ENCODE assay signal across 21 cellular contexts in the genomic region with DNA sequence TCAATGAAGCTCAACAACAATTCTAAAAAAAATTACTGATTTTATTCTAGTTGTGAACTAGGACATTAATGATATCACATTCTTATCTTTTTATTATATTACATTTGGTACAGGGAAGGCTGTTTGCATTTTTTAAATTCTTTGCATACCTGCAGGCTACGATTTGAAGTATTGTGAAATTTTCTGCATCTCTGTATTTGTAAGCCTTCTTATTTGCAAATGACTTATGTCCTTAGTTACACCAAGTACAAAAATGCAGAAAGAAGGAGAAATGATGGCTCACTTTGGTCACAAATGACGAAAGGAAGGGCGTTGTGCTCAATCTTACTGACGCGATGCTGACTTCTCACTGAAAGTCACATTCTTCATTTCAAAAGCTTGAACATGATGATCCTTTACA.
DNase-seq lines count a peak whose midpoint lies in the region; ATAC-seq, FAIRE-seq and TF ChIP-seq lines count a peak whose summit lies in the region.
"Had no signal": no experiment of that assay in that cellular context is flagged by ENCODE, and none has a peak within 500 bp of the region (broad histone marks: within the 10 kb centered on the region; RNA-seq: fewer than 3 reads in every experiment).

No MANE protein-coding gene starts in this region.

- no peak overlapping the region for H4K8ac ChIP-seq in H1 (ENCODE audit: extremely low read depth, insufficient read depth, low read length)

- no peak for TF ChIP-seq EP300 in A549 (IDR thresholded peaks at IDR 0.05)
- TF ChIP-seq EP300 in H1 (IDR thresholded peaks at IDR 0.05; ENCODE audit: borderline replicate concordance in 1 of 2, low read depth in 2 of 2, low read length in 2 of 2), result no peak

- H3K4me1 Mint-ChIP-seq in astrocyte (ENCODE audit: low read depth, unreplicated experiment), result no peaks in the 10 kb centered on the region
- H3K4me1 Mint-ChIP-seq: B cell had no signal

- CTCF ChIA-PET in A549 (lab: Yijun Ruan, JAX), result no interaction called here
- CTCF ChIA-PET in H1 (lab: Charles Lee; ENCODE audit: partially characterized antibody), result no interaction called here

- H3K27me3 ChIP-seq in astrocyte (ENCODE audit: insufficient read depth, low read length) (no peaks in the 10 kb centered on the region), H1 (replicated peaks in 1 of 4; ENCODE audit: control insufficient read depth in 3 of 4, extremely low read depth in 1 of 4, insufficient read depth in 3 of 4, low read length in 3 of 4) (no peaks in the 10 kb centered on the region)
- H3K27me3 ChIP-seq: BLaER1 treated with 17β-estradiol and CSF1 and Interleukin-3, amounts not matched to agents 10 nM and 100 nM had no signal

- TF ChIP-seq POLR2A in A549 (IDR thresholded peaks at IDR 0.05; ENCODE audit: low read length), result no peak
- no peak for TF ChIP-seq POLR2A in H1 (IDR thresholded peaks at IDR 0.05; ENCODE audit: control extremely low read depth in 1 of 2, low read depth in 2 of 2, low read length in 2 of 2)

- H3K23ac ChIP-seq in H1 (ENCODE audit: insufficient read length), result no peak overlapping the region

- H3K14ac ChIP-seq in H1 (ENCODE audit: insufficient read length), result no peak overlapping the region

- no peaks in the 10 kb centered on the region; the same call in 1 of the 2 replicates for H3K23me2 ChIP-seq in H1 (ENCODE audit: low read depth, low read length)

- ATAC-seq in A549, result no peak
- ATAC-seq in HG03439 (IDR thresholded peaks at IDR 0.05; ENCODE audit: unreplicated experiment), result no peak
- ATAC-seq: CD8-positive, alpha-beta T cell; GM12878; K562 had no signal

- no peaks in the 10 kb centered on the region for H3K79me2 ChIP-seq in astrocyte (ENCODE audit: insufficient read depth, low read length)
- H3K79me2 ChIP-seq in H1 (ENCODE audit: control insufficient read depth in 1 of 2, insufficient read depth in 2 of 2, low read length in 2 of 2), result no peaks in the 10 kb centered on the region

- POLR2A ChIA-PET in A549 (lab: Yijun Ruan, JAX) (no interaction called here), H1 (lab: Charles Lee; ENCODE audit: partially characterized antibody) (no interaction called here)

- H3K4me3 Mint-ChIP-seq in astrocyte (ENCODE audit: unreplicated experiment), result no peak overlapping the region
- H3K4me3 Mint-ChIP-seq: B cell; CD8-positive, alpha-beta T cell had no signal

- no peak overlapping the region for H2BK5ac ChIP-seq in H1 (ENCODE audit: low read depth, low read length)

- WGBS in A549 (ENCODE audit: missing lambda C conversion rate), result 10% methylated on average over 5 of the region's 5 CpGs
- 85% methylated on average over 5 of the region's 5 CpGs; no CpG with 5 or more reads in 1 of the 2 experiments for whole genome bisulfite sequencing in H1 (ENCODE audit: extremely low coverage in 1 of 2, insufficient coverage in 1 of 2, insufficient read length in 1 of 2, insufficient replicate concordance in 2 of 2, low coverage in 1 of 2, low lambda C conversion rate in 2 of 2, missing lambda C conversion rate in 1 of 2), 2 experiments

- no peak overlapping the region for H3K18ac ChIP-seq in H1 (ENCODE audit: extremely low read depth, low read length)

- peaks cover 6% of the 10 kb centered on the region for H3K9me3 Mint-ChIP-seq in astrocyte (ENCODE audit: unreplicated experiment)

- TF ChIP-seq RAD21 in A549 (conservative IDR thresholded peaks at IDR 0.05 in 1 of 2, IDR thresholded peaks at IDR 0.05 in 1 of 2) (no peak), H1 (IDR thresholded peaks at IDR 0.05 in 1 of 2, conservative IDR thresholded peaks at IDR 0.05 in 1 of 2; ENCODE audit: low read depth in 2 of 2, low read length in 2 of 2) (no peak)

- no peaks in the 10 kb centered on the region for H3K36me3 ChIP-seq in astrocyte (ENCODE audit: insufficient read depth, low read length)
- H3K36me3 ChIP-seq in H1 (ENCODE audit: control insufficient read depth in 2 of 4, insufficient read depth in 4 of 4, low read length in 3 of 4), result no peaks in the 10 kb centered on the region; a peak in 1 of 8 replicates
- H3K36me3 ChIP-seq: BLaER1 treated with 17β-estradiol and CSF1 and Interleukin-3, amounts not matched to agents 10 nM and 100 nM had no signal

- peak; percentile 43 for FAIRE-seq in A549 (lab: Jason Lieb, UNC)
- no peak for FAIRE-seq in astrocyte (lab: Jason Lieb, UNC)
- no peak for FAIRE-seq in H1 (lab: Jason Lieb, UNC)
- FAIRE-seq: GM12878, GM19239, H54, K562 had no signal

- H3K4me1 ChIP-seq in A549, result no peaks in the 10 kb centered on the region
- H3K4me1 ChIP-seq in astrocyte (ENCODE audit: insufficient read depth, low read length), result no peaks in the 10 kb centered on the region
- peaks cover 0 to 10% (median 2%) of the 10 kb centered on the region in 4 experiments; a peak in 4 of 7 replicates for H3K4me1 ChIP-seq in H1 (replicated peaks in 1 of 4; ENCODE audit: control insufficient read depth in 3 of 4, insufficient read depth in 4 of 4, low read length in 3 of 4)
- H3K4me1 ChIP-seq: BLaER1 treated with 17β-estradiol and CSF1 and Interleukin-3, amounts not matched to agents 10 nM and 100 nM had no signal

- H2AFZ ChIP-seq in astrocyte (ENCODE audit: low read depth, low read length) (no peak overlapping the region), H1 (ENCODE audit: low read length) (no peak overlapping the region)

- H3K9me3 ChIP-seq in A549 (no peaks in the 10 kb centered on the region), astrocyte (ENCODE audit: insufficient read depth, low read depth, low read length) (no peaks in the 10 kb centered on the region), H1 (ENCODE audit: insufficient read depth in 2 of 2, low read depth in 1 of 2, low read length in 1 of 2) (no peaks in the 10 kb centered on the region)
- H3K9me3 ChIP-seq: BLaER1 treated with 17β-estradiol and CSF1 and Interleukin-3, amounts not matched to agents 10 nM and 100 nM had no signal

- no peak overlapping the region for H3K56ac ChIP-seq in H1 (replicated peaks; ENCODE audit: insufficient read length, low read depth, low read length)

- H4K91ac ChIP-seq in H1 (replicated peaks; ENCODE audit: insufficient read length, low read length), result no peak overlapping the region

- H4K20me1 ChIP-seq in astrocyte (ENCODE audit: insufficient read depth, low read length) (no peaks in the 10 kb centered on the region), H1 (replicated peaks in 1 of 2; ENCODE audit: control insufficient read depth in 1 of 2, insufficient read depth in 2 of 2, low read length in 2 of 2) (no peaks in the 10 kb centered on the region)
- H4K20me1 ChIP-seq: BLaER1 treated with 17β-estradiol and CSF1 and Interleukin-3, amounts not matched to agents 10 nM and 100 nM had no signal

- H3K9ac ChIP-seq in astrocyte (ENCODE audit: low read length), result no peak overlapping the region
- H3K9ac ChIP-seq in H1 (replicated peaks in 1 of 4; ENCODE audit: extremely low read depth in 1 of 4, low read depth in 3 of 4, low read length in 3 of 4), result no peak overlapping the region
- H3K9ac ChIP-seq: BLaER1 treated with 17β-estradiol and CSF1 and Interleukin-3, amounts not matched to agents 10 nM and 100 nM had no signal

- no peak overlapping the region for H2BK20ac ChIP-seq in H1 (ENCODE audit: low read length)

- DNase-seq in A549 (ENCODE audit: low read depth in 1 of 2, low spot score in 1 of 2), result no peak
- DNase-seq in astrocyte (ENCODE audit: low read depth), result peak; percentile 6
- DNase-seq in H1 (ENCODE audit: low read depth in 1 of 2, low spot score in 2 of 2), result no peak
- peak; percentile 62 for DNase-seq in retinal pigment epithelial cell (ENCODE audit: low read depth)
- DNase-seq in cerebellar nuclear complex (lab: John Stamatoyannopoulos, UW), result no peak
- no peak for DNase-seq in AG08395 (ENCODE audit: low spot score)
- DNase-seq: Calu3; CD8-positive, alpha-beta T cell; DMS53; DND-41; EL; HCEC 1CT; IMR-90 had no signal

- H3K4me3 ChIP-seq in A549 (no peak overlapping the region), astrocyte (ENCODE audit: insufficient read depth, low read depth, low read length) (no peak overlapping the region), H1 (ENCODE audit: extremely low read depth in 1 of 4, insufficient read depth in 2 of 4, low read depth in 3 of 4, low read length in 4 of 4) (no peak overlapping the region), retinal pigment epithelial cell (ENCODE audit: low read length) (no peak overlapping the region)
- H3K4me3 ChIP-seq: BLaER1 treated with 17β-estradiol and CSF1 and Interleukin-3, amounts not matched to agents 10 nM and 100 nM; GM12878; K562 had no signal

- no peak overlapping the region for H2BK120ac ChIP-seq in H1 (replicated peaks; ENCODE audit: low read depth, low read length)

- no peak overlapping the region for H2BK15ac ChIP-seq in H1 (ENCODE audit: low read length)

- no peak overlapping the region for H2BK12ac ChIP-seq in H1 (ENCODE audit: low read depth, low read length)

- no peak overlapping the region for H2AK5ac ChIP-seq in H1 (ENCODE audit: low read depth, low read length)

- H3K79me1 ChIP-seq in H1 (ENCODE audit: low read depth, low read length), result no peaks in the 10 kb centered on the region

- no peak overlapping the region for H3K4ac ChIP-seq in H1 (replicated peaks; ENCODE audit: insufficient read length, low read depth, low read length)

- no peak overlapping the region for H3K4me2 ChIP-seq in A549
- H3K4me2 ChIP-seq in astrocyte (ENCODE audit: low read length), result no peak overlapping the region
- H3K4me2 ChIP-seq in H1 (ENCODE audit: insufficient read depth in 1 of 2, low read depth in 2 of 2, low read length in 2 of 2), result no peak overlapping the region
- H3K4me2 ChIP-seq: BLaER1 treated with 17β-estradiol and CSF1 and Interleukin-3, amounts not matched to agents 10 nM and 100 nM had no signal

- no peak overlapping the region for H3K27ac ChIP-seq in A549
- no peak overlapping the region for H3K27ac ChIP-seq in astrocyte (ENCODE audit: low read depth, low read length)
- no peak overlapping the region for H3K27ac ChIP-seq in H1 (ENCODE audit: low read depth, low read length)
- H3K27ac ChIP-seq: BLaER1 treated with 17β-estradiol and CSF1 and Interleukin-3, amounts not matched to agents 10 nM and 100 nM; HL-60 had no signal

- H3K27me3 Mint-ChIP-seq in astrocyte (ENCODE audit: low read depth, unreplicated experiment), result no peaks in the 10 kb centered on the region
- H3K27me3 Mint-ChIP-seq: B cell had no signal

- TF ChIP-seq CTCF in A549 (IDR thresholded peaks at IDR 0.05) (no peak), astrocyte (IDR thresholded peaks at IDR 0.05; ENCODE audit: insufficient read depth, low read depth, low read length) (no peak), H1 (IDR thresholded peaks at IDR 0.05; ENCODE audit: control extremely low read depth in 1 of 3, insufficient read depth in 1 of 3, low read depth in 1 of 3, low read length in 3 of 3) (no peak), retinal pigment epithelial cell (conservative IDR thresholded peaks at IDR 0.05; ENCODE audit: low read depth, low read length) (no peak)

- H4K5ac ChIP-seq in H1 (ENCODE audit: insufficient read length, low read depth, low read length), result no peak overlapping the region

- H3K36me3 Mint-ChIP-seq in astrocyte (ENCODE audit: low read depth, unreplicated experiment), result no peaks in the 10 kb centered on the region
- H3K36me3 Mint-ChIP-seq: CD8-positive, alpha-beta T cell had no signal

- no peak overlapping the region for H3K27ac Mint-ChIP-seq in astrocyte (ENCODE audit: unreplicated experiment)
- H3K27ac Mint-ChIP-seq: B cell; CD8-positive, alpha-beta T cell had no signal

TF ChIP-seq in H1, 55 proteins besides CTCF, POLR2A, EP300 and RAD21 (continues in another document):
- TF ChIP-seq EGR1 (IDR thresholded peaks at IDR 0.05; ENCODE audit: borderline replicate concordance, low read depth, low read length), result no peak
- no peak for TF ChIP-seq SP1 (IDR thresholded peaks at IDR 0.05; ENCODE audit: low read depth, low read length)

Comparison
In these comparisons a context has a peak if more than half of its experiments do, and no peak if none do; other contexts are left out.
1. DNase-seq: peak in astrocyte (single experiment) and retinal pigment epithelial cell (single experiment); none in A549 (0 of 2), H1 (0 of 2), cerebellar nuclear complex (0 of 2) and AG08395 (single experiment).
2. Of the 18 proteins assayed by ChIP-seq in both H1 and A549: peak only in H1: CEBPB; only in A549: none; in both: none; in neither: 17.